10 cellular contexts compared by ENCODE assay signal in genomic region chr19:29526730-29527499, GRCh38. TPM values are rescaled to one million over a fixed set of nuclear protein-coding genes. Genes with fewer than 3 reads are reported as not detected.
A peak's percentile ranks its signal among the peaks of the same experiment; 100 is the strongest.
DNase-seq lines count a peak whose midpoint lies in the region; ATAC-seq and FAIRE-seq lines count a peak whose summit lies in the region.
"Had no signal": no experiment of that assay in that cellular context is flagged by ENCODE, and none has a peak within 500 bp of the region (broad histone marks: within the 10 kb centered on the region; RNA-seq: fewer than 3 reads in every experiment).

No MANE protein-coding gene starts in this region.

- no peaks in the 10 kb centered on the region for H3K9me3 Mint-ChIP-seq in activated naive CD8-positive, alpha-beta T cell treated with anti-CD3 and anti-CD28 coated beads for 36 hours

- intact Hi-C loops in right cardiac atrium (cut with DNase I), result loop anchor here in 3 of 4 donors (10.0 kb wide), 2 partner anchors 232 to 242 kb away; no protein-coding TSS in a partner anchor
- intact Hi-C loops in Right ventricle myocardium inferior (cut with DNase I), result no loop called here

- H3K4me3 ChIP-seq in right cardiac atrium (ENCODE audit: low read length) (peak overlapping the region; percentile 12), mesodermal cell (ENCODE audit: extremely low read depth, insufficient read depth, low read length, poor library complexity, severe bottlenecking) (peak overlapping the region; percentile 18)

- H3K4me1 Mint-ChIP-seq in activated naive CD8-positive, alpha-beta T cell treated with anti-CD3 and anti-CD28 coated beads for 36 hours, result peaks cover 17% of the 10 kb centered on the region

- H3K9me3 ChIP-seq in right cardiac atrium (ENCODE audit: control insufficient read depth, low read length), result no peaks in the 10 kb centered on the region
- no peaks in the 10 kb centered on the region for H3K9me3 ChIP-seq in mesodermal cell (ENCODE audit: control insufficient read depth, low read length)

- H3K27me3 ChIP-seq in right cardiac atrium (ENCODE audit: control insufficient read depth, insufficient read depth), result no peaks in the 10 kb centered on the region

- H3K4me3 Mint-ChIP-seq in activated naive CD8-positive, alpha-beta T cell treated with anti-CD3 and anti-CD28 coated beads for 36 hours, result peak overlapping the region; percentile 18

- no peak for ATAC-seq in right cardiac atrium
- ATAC-seq in Right ventricle myocardium inferior, result no peak

- no peak for FAIRE-seq in urothelium cell line (lab: Jason Lieb, UNC)
- FAIRE-seq: G401.6 had no signal

- peaks cover 87% of the 10 kb centered on the region for H3K27me3 Mint-ChIP-seq in activated naive CD8-positive, alpha-beta T cell treated with anti-CD3 and anti-CD28 coated beads for 36 hours

- no peak overlapping the region for H3K27ac Mint-ChIP-seq in activated naive CD8-positive, alpha-beta T cell treated with anti-CD3 and anti-CD28 coated beads for 36 hours

- DNase-seq in right cardiac atrium (no peak), Right ventricle myocardium inferior (ENCODE audit: missing footprints) (no peak), urothelium cell line (ENCODE audit: low spot score) (peak; percentile 79), NK-92 (lab: John Stamatoyannopoulos, UW; ENCODE audit: unreplicated experiment) (no peak), GM19240 (ENCODE audit: insufficient read length, low spot score) (no peak)
- peak; percentile 68 for DNase-seq in activated naive CD8-positive, alpha-beta T cell treated with anti-CD3 and anti-CD28 coated beads for 36 hours
- DNase-seq in activated CD4-positive, CD25-positive, alpha-beta regulatory T cell treated with anti-CD3 and anti-CD28 coated beads, Interleukin-2, amount 50 U/mL, for 72 hours, result no peak
- DNase-seq: NCI-H69 had no signal

- H3K36me3 ChIP-seq in mesodermal cell (ENCODE audit: control insufficient read depth, insufficient read depth, low read length), result no peaks in the 10 kb centered on the region

- peaks cover 3% of the 10 kb centered on the region for H3K4me1 ChIP-seq in right cardiac atrium (ENCODE audit: control insufficient read depth, insufficient read depth, low read length)
- peaks cover 4% of the 10 kb centered on the region for H3K4me1 ChIP-seq in mesodermal cell (ENCODE audit: control insufficient read depth, insufficient read depth, low read length, poor library complexity, severe bottlenecking)

- no peaks in the 10 kb centered on the region for H3K36me3 Mint-ChIP-seq in activated naive CD8-positive, alpha-beta T cell treated with anti-CD3 and anti-CD28 coated beads for 36 hours

- 1% methylated on average over 79 of the region's 79 CpGs for WGBS in right cardiac atrium
- 1% methylated on average over 53 to 69 of the region's 79 CpGs for WGBS in mesodermal cell (ENCODE audit: insufficient coverage in 2 of 2), 2 experiments

- no peak overlapping the region for H3K27ac ChIP-seq in right cardiac atrium (ENCODE audit: low read length)
- H3K27ac ChIP-seq in mesodermal cell (ENCODE audit: low read depth, low read length, severe bottlenecking), result no peak overlapping the region

RNA-seq across cellular contexts. Expression of gene VSTM2B, which starts 1.1 kb away (rescaled TPM):
- total RNA-seq in right cardiac atrium (not detected), Right ventricle myocardium inferior (not detected)
- polyA plus RNA-seq in right cardiac atrium, result not detected
- total RNA-seq in activated naive CD8-positive, alpha-beta T cell treated with anti-CD3 and anti-CD28 coated beads for 36 hours, result not detected
- polyA plus RNA-seq in mesodermal cell (2013, experiment 1 of 2), result not detected
- not detected for polyA plus RNA-seq in mesodermal cell (2013, experiment 2 of 2)

Comparison
In these comparisons a context has a peak if more than half of its experiments do, and no peak if none do; other contexts are left out.
1. DNase-seq: peak in activated naive CD8-positive, alpha-beta T cell treated with anti-CD3 and anti-CD28 coated beads for 36 hours (single experiment) and urothelium cell line (single experiment); none in right cardiac atrium (0 of 3), Right ventricle myocardium inferior (single experiment), activated CD4-positive, CD25-positive, alpha-beta regulatory T cell treated with anti-CD3 and anti-CD28 coated beads, Interleukin-2, amount 50 U/mL, for 72 hours (single experiment), NK-92 (single experiment) and GM19240 (single experiment).